ENCODE assay signal across 16 cellular contexts in the genomic region with DNA sequence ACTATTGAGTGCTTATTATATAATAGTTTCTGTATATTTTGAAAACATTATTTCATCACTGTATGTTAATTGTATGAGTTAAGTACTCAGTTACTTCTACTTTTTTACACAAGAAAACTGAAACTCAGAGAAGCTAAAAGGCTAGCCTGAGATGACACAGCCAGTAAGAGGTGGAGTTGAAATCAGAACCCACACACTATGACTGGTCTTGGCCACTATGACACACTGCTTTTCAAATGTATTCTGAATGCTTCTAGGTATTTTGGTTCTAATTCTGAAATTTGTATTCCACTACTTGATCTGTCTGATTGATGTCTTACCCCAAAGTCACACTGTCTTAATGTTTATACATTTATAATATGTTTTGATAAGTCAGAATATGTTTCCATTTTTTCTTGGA.
DNase-seq lines count a peak whose midpoint lies in the region; ATAC-seq and TF ChIP-seq lines count a peak whose summit lies in the region.
"Had no signal": no experiment of that assay in that cellular context is flagged by ENCODE, and none has a peak within 500 bp of the region (broad histone marks: within the 10 kb centered on the region; RNA-seq: fewer than 3 reads in every experiment).

No MANE protein-coding gene starts in this region.

- TF ChIP-seq CTCF in natural killer cell (IDR thresholded peaks at IDR 0.05), result no peak

- H3K4me1 ChIP-seq in effector memory CD4-positive, alpha-beta T cell (ENCODE audit: control insufficient read depth, insufficient read depth, low read length, poor library complexity, severe bottlenecking), result no peaks in the 10 kb centered on the region

- no peaks in the 10 kb centered on the region for H3K27me3 ChIP-seq in effector memory CD4-positive, alpha-beta T cell (replicated peaks; ENCODE audit: control insufficient read depth, insufficient read depth, low read length, poor library complexity, severe bottlenecking)

- H3K27ac ChIP-seq in effector memory CD4-positive, alpha-beta T cell (ENCODE audit: insufficient read depth, low read length, poor library complexity, severe bottlenecking), result no peak overlapping the region

- H3K27ac Mint-ChIP-seq in natural killer cell, result no peak overlapping the region
- H3K27ac Mint-ChIP-seq: CD14-positive monocyte, immature natural killer cell had no signal

- H3K4me3 Mint-ChIP-seq in natural killer cell, result no peak overlapping the region
- H3K4me3 Mint-ChIP-seq: CD14-positive monocyte, immature natural killer cell had no signal

- H3K9me3 Mint-ChIP-seq in natural killer cell, result peaks cover 0 to 2% of the 10 kb centered on the region in 2 donors

- intact Hi-C loops in natural killer cell (cut with micrococcal nuclease), result no loop called here

- peak; percentile 92 for ATAC-seq in GM18868 (IDR thresholded peaks at IDR 0.05; ENCODE audit: unreplicated experiment)
- ATAC-seq in HG02759 (IDR thresholded peaks at IDR 0.05; ENCODE audit: unreplicated experiment), result peak; percentile 61
- ATAC-seq in GM18907 (IDR thresholded peaks at IDR 0.05; ENCODE audit: unreplicated experiment), result no peak
- no peak for ATAC-seq in natural killer cell

- no peak overlapping the region for H3K4me3 ChIP-seq in effector memory CD4-positive, alpha-beta T cell (ENCODE audit: insufficient read depth, low read depth, low read length, poor library complexity, severe bottlenecking)

- no peaks in the 10 kb centered on the region for H3K9me3 ChIP-seq in effector memory CD4-positive, alpha-beta T cell (ENCODE audit: control insufficient read depth, low read length)

- no peaks in the 10 kb centered on the region for H3K36me3 Mint-ChIP-seq in natural killer cell
- H3K36me3 Mint-ChIP-seq: CD14-positive monocyte, immature natural killer cell had no signal

- no peaks in the 10 kb centered on the region for H3K36me3 ChIP-seq in effector memory CD4-positive, alpha-beta T cell (ENCODE audit: control insufficient read depth, insufficient read depth, low read length)

- H3K4me1 Mint-ChIP-seq in natural killer cell, result no peaks in the 10 kb centered on the region
- H3K4me1 Mint-ChIP-seq: CD14-positive monocyte, immature natural killer cell had no signal

- peak; percentile 99 for DNase-seq in NCI-H446 treated with DMSO at 0.1 percent for 48 hours (lab: John Stamatoyannopoulos, UW)
- DNase-seq in iris pigment epithelial cell (ENCODE audit: low read depth), result peak; percentile 22
- DNase-seq in NCI-H128 (lab: John Stamatoyannopoulos, UW; ENCODE audit: unreplicated experiment), result no peak
- no peak for DNase-seq in effector memory CD4-positive, alpha-beta T cell
- DNase-seq in natural killer cell, result no peak
- DNase-seq: activated naive CD4-positive, alpha-beta T cell treated with anti-CD3 and anti-CD28 coated beads, Interleukin-2, amount 50 U/mL, for 16 hours; immature natural killer cell; IMR-90; NCI-H1105 treated with DMSO at 0.1 percent for 48 hours; NCI-H748 treated with DMSO at 0.1 percent for 48 hours; retina; SIG-M5 had no signal

- peaks cover 0 to 4% of the 10 kb centered on the region in 2 donors for H3K27me3 Mint-ChIP-seq in natural killer cell (ENCODE audit: low read depth in 2 of 2)

Comparison
In these comparisons a context has a peak if more than half of its experiments do, and no peak if none do; other contexts are left out.
1. ATAC-seq: peak in GM18868 (single experiment) and HG02759 (single experiment); none in GM18907 (single experiment) and natural killer cell (0 of 3).
2. DNase-seq: peak in NCI-H446 treated with DMSO at 0.1 percent for 48 hours (single experiment) and iris pigment epithelial cell (single experiment); none in NCI-H128 (single experiment), effector memory CD4-positive, alpha-beta T cell (0 of 3) and natural killer cell (single experiment).